ENCODE assay signal across 1 cellular context in the genomic region with DNA sequence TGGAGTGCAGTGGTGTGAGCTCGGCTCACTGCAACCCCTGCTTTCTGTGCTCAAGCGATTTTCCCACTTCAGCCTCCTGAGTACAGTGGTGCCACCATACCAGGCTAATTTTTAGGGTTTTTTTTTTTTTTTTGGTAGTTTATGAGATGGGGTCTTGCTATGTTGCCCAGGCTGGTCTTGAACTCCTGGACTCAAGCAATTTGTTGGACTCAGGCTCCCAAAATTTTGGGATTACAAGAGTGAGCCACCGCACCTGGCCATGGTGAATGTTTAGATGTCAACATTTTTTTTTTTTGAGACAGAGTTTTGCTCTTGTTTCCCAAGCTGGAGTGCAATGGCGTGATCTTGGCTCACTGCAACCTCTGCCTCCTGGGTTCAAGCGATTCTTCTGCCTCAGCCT.
TF ChIP-seq lines count a peak whose summit lies in the region.

No MANE protein-coding gene starts in this region.

TF ChIP-seq in HEK293, 187 proteins besides CTCF, POLR2A, EP300 and RAD21:
- peak; percentile 59; the same call in 1 of the 2 replicates for TF ChIP-seq ZNF121 (tag by site-specific recombination; IDR thresholded peaks at IDR 0.05)
TF ChIP-seq in HEK293: peak in this region for 1; not testable (repeated sequence) for 186.
